15 cellular contexts compared by ENCODE assay signal in genomic region chr12:105240233-105240632, GRCh38.
"Had no signal": no experiment of that assay in that cellular context is flagged by ENCODE, and none has a peak within 500 bp of the region (broad histone marks: within the 10 kb centered on the region; RNA-seq: fewer than 3 reads in every experiment).

No MANE protein-coding gene starts in this region.

- H3K27me3 ChIP-seq: adrenal gland, colonic mucosa, foreskin keratinocyte, tibial nerve had no signal

- H3K27ac ChIP-seq: colonic mucosa, foreskin keratinocyte, tibial nerve had no signal

- DNase-seq: activated naive CD4-positive, alpha-beta T cell treated with anti-CD3 and anti-CD28 coated beads, Interleukin-2, amount 50 U/mL, for 16 hours; adrenal gland; caudate nucleus; colonic mucosa; effector CD4-positive, alpha-beta T cell; foreskin keratinocyte; head of caudate nucleus; mammary epithelial cell; mucosa of descending colon; natural killer cell; nucleus accumbens; right cardiac atrium; small intestine had no signal

- H3K4me3 ChIP-seq: adrenal gland, colonic mucosa, mucosa of descending colon, tibial nerve had no signal

- H3K9me3 ChIP-seq: adrenal gland, colonic mucosa, mucosa of descending colon, tibial nerve had no signal

- H3K36me3 ChIP-seq: adrenal gland, colonic mucosa, tibial nerve had no signal

- ATAC-seq: foreskin keratinocyte; mucosa of descending colon; natural killer cell; right cardiac atrium; stimulated activated memory B cell treated with anti-CD40 and anti-IgM and Interleukin-4, amounts not matched to agents 10 μg/mL and 1 μg/mL and 100 μg/mL, for 72 hours had no signal
